In genomic region chr1:169484683-169485426, GRCh38 we compare ENCODE assay signal across 8 cellular contexts. TPM values are rescaled to one million over a fixed set of nuclear protein-coding genes. Genes with fewer than 3 reads are reported as not detected.
DNase-seq lines count a peak whose midpoint lies in the region; ATAC-seq and TF ChIP-seq lines count a peak whose summit lies in the region.

No MANE protein-coding gene starts in this region.

- TF ChIP-seq POLR2A in esophagus squamous epithelium (IDR thresholded peaks at IDR 0.05): no peak
- TF ChIP-seq POLR2A in thyroid gland (IDR thresholded peaks at IDR 0.05): peak in 1 of 2 donors; percentile 24

- H3K27ac ChIP-seq in esophagus squamous epithelium (peak overlapping the region; percentile 96 to 99 (median 98)), muscle layer of colon (ENCODE audit: low read depth, low read length) (peak overlapping the region; percentile 75), thyroid gland (peak overlapping the region; percentile 96 to 98 (median 98))

- H3K4me3 ChIP-seq in esophagus squamous epithelium (peak overlapping the region; percentile 73 to 97 (median 82)), muscle layer of colon (ENCODE audit: low read depth in 1 of 2, low read length in 2 of 2) (peak overlapping the region; percentile 51 to 83), thyroid gland (replicated peaks in 1 of 3) (peak overlapping the region; percentile 85 to 89 (median 87))

- peak overlapping the region; percentile 79 for H3K9ac ChIP-seq in muscle layer of colon (ENCODE audit: low read length)

- no peak for TF ChIP-seq CTCF in esophagus squamous epithelium (IDR thresholded peaks at IDR 0.05)
- no peak for TF ChIP-seq CTCF in thyroid gland (IDR thresholded peaks at IDR 0.05)

- intact Hi-C loops in esophagus squamous epithelium (cut with DNase I): no loop called here
- intact Hi-C loops in thyroid gland (cut with DNase I): no loop called here

- 14 to 17% methylated on average over 13 to 15 of the region's 15 CpGs for WGBS in esophagus squamous epithelium, 2 donors
- 9 to 10% methylated on average over 15 of the region's 15 CpGs for WGBS in thyroid gland, 2 donors

- peaks cover 15 to 44% (median 16%) of the 10 kb centered on the region in 3 donors for H3K4me1 ChIP-seq in esophagus squamous epithelium
- H3K4me1 ChIP-seq in muscle layer of colon (ENCODE audit: insufficient read depth, low read length): peaks cover 37% of the 10 kb centered on the region
- peaks cover 16 to 31% of the 10 kb centered on the region in 2 donors for H3K4me1 ChIP-seq in thyroid gland

- H3K27me3 ChIP-seq in esophagus squamous epithelium (no peaks in the 10 kb centered on the region), muscle layer of colon (ENCODE audit: control insufficient read depth in 1 of 2, insufficient read depth in 2 of 2, low read length in 2 of 2) (no peaks in the 10 kb centered on the region), thyroid gland (no peaks in the 10 kb centered on the region)

- H3K9me3 ChIP-seq in esophagus squamous epithelium: no peaks in the 10 kb centered on the region
- no peaks in the 10 kb centered on the region for H3K9me3 ChIP-seq in muscle layer of colon (ENCODE audit: low read length)
- H3K9me3 ChIP-seq in thyroid gland: no peaks in the 10 kb centered on the region

- DNase-seq in activated CD8-positive, alpha-beta memory T cell treated with anti-CD3 and anti-CD28 coated beads for 24 hours: peak; percentile 77
- DNase-seq in activated CD8-positive, alpha-beta memory T cell treated with anti-CD3 and anti-CD28 coated beads, Interleukin-2, amount 50 U/mL, for 48 hours: no peak
- peak; percentile 47 for DNase-seq in NCI-H2227 (lab: John Stamatoyannopoulos, UW; ENCODE audit: unreplicated experiment)
- DNase-seq in activated CD8-positive, alpha-beta memory T cell treated with anti-CD3 and anti-CD28 coated beads, Interleukin-2, amount 50 U/mL, for 4 hours: peak; percentile 40
- DNase-seq in esophagus squamous epithelium (lab: John Stamatoyannopoulos, UW): no peak
- peak; percentile 62 to 72 for DNase-seq in thyroid gland

- ATAC-seq in HG02870 (IDR thresholded peaks at IDR 0.05; ENCODE audit: unreplicated experiment): peak; percentile 17

- no peaks in the 10 kb centered on the region for H3K36me3 ChIP-seq in esophagus squamous epithelium
- no peaks in the 10 kb centered on the region for H3K36me3 ChIP-seq in muscle layer of colon (ENCODE audit: insufficient read depth, low read length)
- no peaks in the 10 kb centered on the region for H3K36me3 ChIP-seq in thyroid gland

RNA-seq across cellular contexts. Expression of gene SLC19A2, which starts 0.9 kb away (rescaled TPM):
- total RNA-seq in esophagus squamous epithelium (10 to 100 TPM in 2 of 4 donors, 1 to 10 TPM in 2; 7.0 to 21.4 (median 11.8) TPM), thyroid gland (10 to 100 TPM; 19.0 to 41.0 (median 27.8) TPM)

RNA-seq across cellular contexts. Expression of gene CCDC181, which starts 57.6 kb away (rescaled TPM):
- under 1 TPM in 1 of 4 donors, not detected in 3; 0.38 TPM for total RNA-seq in esophagus squamous epithelium
- under 1 TPM in 3 of 4 donors, not detected in 1; 0.40 to 0.63 (median 0.56) TPM for total RNA-seq in thyroid gland

Comparison
In these comparisons a context has a peak if more than half of its experiments do, and no peak if none do; other contexts are left out.
1. DNase-seq: peak in activated CD8-positive, alpha-beta memory T cell treated with anti-CD3 and anti-CD28 coated beads for 24 hours (single experiment), NCI-H2227 (single experiment), activated CD8-positive, alpha-beta memory T cell treated with anti-CD3 and anti-CD28 coated beads, Interleukin-2, amount 50 U/mL, for 4 hours (single experiment) and thyroid gland (2 of 2); none in activated CD8-positive, alpha-beta memory T cell treated with anti-CD3 and anti-CD28 coated beads, Interleukin-2, amount 50 U/mL, for 48 hours (single experiment) and esophagus squamous epithelium (single experiment).
2. Peak in every context shown above with its lines, with median percentiles within 50 percentile points of each other: H3K27ac ChIP-seq and H3K4me3 ChIP-seq.